1 cellular context compared by ENCODE assay signal in genomic region chr3:112365636-112366035, GRCh38.
TF ChIP-seq lines count a peak whose summit lies in the region.

No MANE protein-coding gene starts in this region.

TF ChIP-seq in GM23338, 12 proteins besides CTCF, POLR2A, EP300 and RAD21 (continued from another document):
- TF ChIP-seq ZNF462 (CRISPR knock-in tag; IDR thresholded peaks at IDR 0.05) = no peak
- TF ChIP-seq JUNB (IDR thresholded peaks at IDR 0.05; ENCODE audit: unreplicated experiment) = no peak
